8 cellular contexts compared by ENCODE assay signal in the genomic region with DNA sequence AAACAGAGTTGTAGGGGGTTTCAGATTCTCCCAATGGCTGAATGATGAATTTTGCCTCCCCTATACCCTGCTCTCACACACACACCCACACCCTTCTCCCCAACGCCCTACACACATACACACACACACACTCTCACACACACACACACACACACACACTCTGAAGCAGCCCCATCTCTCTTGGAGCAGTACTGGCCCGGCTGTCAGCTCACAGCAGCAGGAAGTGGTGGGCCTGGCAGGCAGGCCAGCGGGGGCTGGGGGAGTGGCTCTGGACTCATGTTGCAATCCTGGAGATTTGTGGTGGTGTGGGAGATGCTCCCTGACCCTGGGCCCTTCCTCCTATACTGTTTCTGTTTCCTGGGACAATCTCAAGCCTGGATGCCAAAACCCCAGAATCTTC. TPM values are rescaled to one million over a fixed set of nuclear protein-coding genes. Genes with fewer than 3 reads are reported as not detected.
DNase-seq lines count a peak whose midpoint lies in the region; TF ChIP-seq lines count a peak whose summit lies in the region.

No MANE protein-coding gene starts in this region.

- H3K27ac Mint-ChIP-seq in MCF 10A (ENCODE audit: low read depth, unreplicated experiment): peak overlapping the region; percentile 5
- peak overlapping the region; percentile 85 for H3K27ac Mint-ChIP-seq in T-helper 2 cell treated with Interferon-gamma antibody and Interleukin-4, amounts not matched to agents 5 μg/mL and 100 μg/mL, for 36 hours
- no peak overlapping the region for H3K27ac Mint-ChIP-seq in type B pancreatic cell

- H3K9me3 Mint-ChIP-seq in MCF 10A (ENCODE audit: unreplicated experiment): no peaks in the 10 kb centered on the region
- no peaks in the 10 kb centered on the region for H3K9me3 Mint-ChIP-seq in T-helper 2 cell treated with Interferon-gamma antibody and Interleukin-4, amounts not matched to agents 5 μg/mL and 100 μg/mL, for 36 hours
- no peaks in the 10 kb centered on the region for H3K9me3 Mint-ChIP-seq in type B pancreatic cell

- H3K4me1 Mint-ChIP-seq in MCF 10A (ENCODE audit: insufficient read depth, unreplicated experiment) (peaks cover 36% of the 10 kb centered on the region), type B pancreatic cell (ENCODE audit: unreplicated experiment) (peaks cover 41% of the 10 kb centered on the region)
- peaks cover 55% of the 10 kb centered on the region for H3K4me1 Mint-ChIP-seq in T-helper 2 cell treated with Interferon-gamma antibody and Interleukin-4, amounts not matched to agents 5 μg/mL and 100 μg/mL, for 36 hours (ENCODE audit: low read depth)

- H3K27me3 Mint-ChIP-seq in MCF 10A (ENCODE audit: insufficient read depth, unreplicated experiment): no peaks in the 10 kb centered on the region
- no peaks in the 10 kb centered on the region for H3K27me3 Mint-ChIP-seq in T-helper 2 cell treated with Interferon-gamma antibody and Interleukin-4, amounts not matched to agents 5 μg/mL and 100 μg/mL, for 36 hours (ENCODE audit: low read depth)
- H3K27me3 Mint-ChIP-seq in type B pancreatic cell: peaks cover 11% of the 10 kb centered on the region

- H3K27ac ChIP-seq in breast epithelium (peak overlapping the region in 1 of 2 donors; percentile 48), ascending aorta (no peak overlapping the region)

- BruUV-seq in MCF 10A (replicated peaks; lab: Mats Ljungman, UMichigan): no TSS peak

- TF ChIP-seq POLR2A in breast epithelium (IDR thresholded peaks at IDR 0.05): no peak

- H3K9me3 ChIP-seq in breast epithelium (no peaks in the 10 kb centered on the region), ascending aorta (no peaks in the 10 kb centered on the region)

- CTCF ChIA-PET in MCF 10A (lab: Yijun Ruan, JAX): interaction anchor here (0.6 to 11.0 kb wide), 8 partner anchors 10 to 192 kb away, joined by 3 to 254 read pairs (median 14); no protein-coding TSS in a partner anchor

- H3K4me1 ChIP-seq in breast epithelium: peaks cover 0 to 9% of the 10 kb centered on the region in 2 donors
- H3K4me1 ChIP-seq in ascending aorta: peaks cover 7 to 13% of the 10 kb centered on the region in 2 donors

- no peak for TF ChIP-seq CTCF in MCF 10A (IDR thresholded peaks at IDR 0.05; ENCODE audit: unreplicated experiment)
- no peak for TF ChIP-seq CTCF in breast epithelium (IDR thresholded peaks at IDR 0.05)
- TF ChIP-seq CTCF in type B pancreatic cell (conservative IDR thresholded peaks at IDR 0.05): no peak
- TF ChIP-seq CTCF in ascending aorta (IDR thresholded peaks at IDR 0.05): no peak

- DNase-seq in MCF 10A (ENCODE audit: unreplicated experiment) (peak; percentile 79), breast epithelium (ENCODE audit: low spot score in 2 of 2) (no peak), hepatic stellate cell (ENCODE audit: low spot score) (peak; percentile 90), type B pancreatic cell (ENCODE audit: extremely low spot score, unreplicated experiment) (no peak), cerebellum (ENCODE audit: low spot score) (no peak), ascending aorta (ENCODE audit: low spot score in 2 of 2) (no peak)
- DNase-seq in T-helper 2 cell treated with Interferon-gamma antibody and Interleukin-4, amounts not matched to agents 5 μg/mL and 100 μg/mL, for 36 hours (ENCODE audit: low spot score): peak; percentile 49
- no peak for DNase-seq in effector CD8-positive, alpha-beta T cell (lab: John Stamatoyannopoulos, UW)

- H3K36me3 Mint-ChIP-seq in MCF 10A (ENCODE audit: insufficient read depth, unreplicated experiment): peaks cover 24% of the 10 kb centered on the region
- H3K36me3 Mint-ChIP-seq in T-helper 2 cell treated with Interferon-gamma antibody and Interleukin-4, amounts not matched to agents 5 μg/mL and 100 μg/mL, for 36 hours (ENCODE audit: low read depth): peaks cover 56% of the 10 kb centered on the region
- peaks cover 4% of the 10 kb centered on the region for H3K36me3 Mint-ChIP-seq in type B pancreatic cell

- POLR2A ChIA-PET in MCF 10A (lab: Yijun Ruan, JAX): interaction anchor here (0.6 to 3.6 kb wide), 2 partner anchors 10 to 12 kb away, joined by 3 to 32 read pairs; no protein-coding TSS in a partner anchor

- no peak overlapping the region for H3K4me3 ChIP-seq in breast epithelium
- no peak overlapping the region for H3K4me3 ChIP-seq in ascending aorta

- H3K4me3 Mint-ChIP-seq in MCF 10A (ENCODE audit: unreplicated experiment) (peak overlapping the region; percentile 5), type B pancreatic cell (peak overlapping the region; percentile 76)
- H3K4me3 Mint-ChIP-seq in T-helper 2 cell treated with Interferon-gamma antibody and Interleukin-4, amounts not matched to agents 5 μg/mL and 100 μg/mL, for 36 hours: peak overlapping the region; percentile 90

- intact Hi-C loops in MCF 10A (cut with micrococcal nuclease): loop anchor here (10.0 kb wide), 1 partner anchor 602 kb away; no protein-coding TSS in a partner anchor
- intact Hi-C loops in breast epithelium (cut with DNase I; ENCODE audit: low total_unique reads): no loop called here
- intact Hi-C loops in ascending aorta (cut with DNase I): no loop called here

- H3K27me3 ChIP-seq in breast epithelium: no peaks in the 10 kb centered on the region
- no peaks in the 10 kb centered on the region for H3K27me3 ChIP-seq in ascending aorta

- no peaks in the 10 kb centered on the region for H3K36me3 ChIP-seq in breast epithelium
- no peaks in the 10 kb centered on the region for H3K36me3 ChIP-seq in ascending aorta

RNA-seq across cellular contexts. Expression of gene IKBKE, which starts 2.2 kb away (rescaled TPM):
- total RNA-seq in MCF 10A (2022) (7.1 and 12.1 TPM in 2 replicates), breast epithelium (1 to 10 TPM; 4.4 to 4.9 (median 4.8) TPM), type B pancreatic cell (ENCODE audit: low replicate concordance) (10.7 and 13.4 TPM in 2 replicates), cerebellum (2.5 TPM), ascending aorta (6.3 TPM)

RNA-seq across cellular contexts. Expression of gene RASSF5, which starts 34.9 kb away (rescaled TPM):
- 8.3 and 9.6 TPM in 2 replicates for total RNA-seq in MCF 10A (2022)
- total RNA-seq in breast epithelium: 10 to 100 TPM; 11.0 to 17.0 (median 11.1) TPM
- total RNA-seq in type B pancreatic cell (ENCODE audit: low replicate concordance): 3.8 and 5.9 TPM in 2 replicates
- 2.7 TPM for total RNA-seq in cerebellum
- 8.9 TPM for total RNA-seq in ascending aorta

Comparison
In these comparisons a context has a peak if more than half of its experiments do, and no peak if none do; other contexts are left out.
1. DNase-seq: peak in MCF 10A (single experiment), T-helper 2 cell treated with Interferon-gamma antibody and Interleukin-4, amounts not matched to agents 5 μg/mL and 100 μg/mL, for 36 hours (single experiment) and hepatic stellate cell (single experiment); none in breast epithelium (0 of 2), type B pancreatic cell (single experiment), effector CD8-positive, alpha-beta T cell (single experiment), cerebellum (single experiment) and ascending aorta (0 of 2).
2. H3K4me3 Mint-ChIP-seq: peak in every context shown above with its lines; median percentile 90 in T-helper 2 cell treated with Interferon-gamma antibody and Interleukin-4, amounts not matched to agents 5 μg/mL and 100 μg/mL, for 36 hours; 76 in type B pancreatic cell; 5 in MCF 10A.